Comparison of ENCODE assay signal across 10 cellular contexts in genomic region chr2:19359021-19359357, GRCh38. TPM values are rescaled to one million over a fixed set of nuclear protein-coding genes. Genes with fewer than 3 reads are reported as not detected.
A peak's percentile ranks its signal among the peaks of the same experiment; 100 is the strongest.
DNase-seq lines count a peak whose midpoint lies in the region; ATAC-seq and TF ChIP-seq lines count a peak whose summit lies in the region.
"Had no signal": no experiment of that assay in that cellular context is flagged by ENCODE, and none has a peak within 500 bp of the region (broad histone marks: within the 10 kb centered on the region; RNA-seq: fewer than 3 reads in every experiment).

No MANE protein-coding gene starts in this region.

- peak overlapping the region; percentile 54 for H2AFZ ChIP-seq in parathyroid adenoma

- WGBS in gastroesophageal sphincter (ENCODE audit: low coverage in 1 of 2), 2 donors: no CpG with 5 or more reads among the region's 14 CpGs

- no peaks in the 10 kb centered on the region for H3K79me2 ChIP-seq in parathyroid adenoma

- H3K9me3 ChIP-seq in Peyer's patch: no peaks in the 10 kb centered on the region
- no peaks in the 10 kb centered on the region for H3K9me3 ChIP-seq in gastroesophageal sphincter
- H3K9me3 ChIP-seq in parathyroid adenoma (ENCODE audit: control insufficient read depth, low read length): no peaks in the 10 kb centered on the region

- H3K36me3 ChIP-seq in BJ (ENCODE audit: control insufficient read depth, insufficient read depth, low read length) (no peaks in the 10 kb centered on the region; the same call in 1 of the 2 replicates), Peyer's patch (no peaks in the 10 kb centered on the region), gastroesophageal sphincter (no peaks in the 10 kb centered on the region), parathyroid adenoma (ENCODE audit: control insufficient read depth, insufficient read depth, low read length) (no peaks in the 10 kb centered on the region)

- TF ChIP-seq POLR2A in Peyer's patch (IDR thresholded peaks at IDR 0.05): no peak
- no peak for TF ChIP-seq POLR2A in gastroesophageal sphincter (IDR thresholded peaks at IDR 0.05)

- H3K27me3 ChIP-seq in BJ (ENCODE audit: control insufficient read depth, insufficient read depth, low read length): no peaks in the 10 kb centered on the region
- peaks cover 3 to 19% of the 10 kb centered on the region in 2 donors for H3K27me3 ChIP-seq in Peyer's patch
- peaks cover 30% of the 10 kb centered on the region for H3K27me3 ChIP-seq in gastroesophageal sphincter
- peaks cover 6% of the 10 kb centered on the region for H3K27me3 ChIP-seq in parathyroid adenoma (ENCODE audit: control insufficient read depth, insufficient read depth, low read length)

- H3K4me2 ChIP-seq in parathyroid adenoma (ENCODE audit: low read length): peak overlapping the region; percentile 75

- H3K27ac ChIP-seq in Peyer's patch (peak overlapping the region in 3 of 4 donors; percentile 38 to 77 (median 48)), gastroesophageal sphincter (peak overlapping the region; percentile 89 to 97 (median 92)), parathyroid adenoma (no peak overlapping the region)

- peaks cover 0 to 28% (median 13%) of the 10 kb centered on the region in 4 donors for H3K4me1 ChIP-seq in Peyer's patch
- peaks cover 0 to 85% (median 13%) of the 10 kb centered on the region in 3 donors for H3K4me1 ChIP-seq in gastroesophageal sphincter
- H3K4me1 ChIP-seq in parathyroid adenoma: no peaks in the 10 kb centered on the region

- TF ChIP-seq CTCF in BJ (IDR thresholded peaks at IDR 0.05; ENCODE audit: insufficient read depth, low read depth, low read length) (no peak), Peyer's patch (IDR thresholded peaks at IDR 0.05) (no peak), gastroesophageal sphincter (IDR thresholded peaks at IDR 0.05) (no peak), parathyroid adenoma (IDR thresholded peaks at IDR 0.05) (no peak)

- H3K4me3 ChIP-seq in BJ (ENCODE audit: low read depth, low read length) (peak overlapping the region; percentile 68), Peyer's patch (peak overlapping the region in 2 of 4 donors; percentile 48 to 63), gastroesophageal sphincter (peak overlapping the region; percentile 81 to 92), parathyroid adenoma (ENCODE audit: low read depth, low read length) (no peak overlapping the region)

- TF ChIP-seq EP300 in gastroesophageal sphincter (IDR thresholded peaks at IDR 0.05): no peak

- CTCF ChIA-PET in BJ (lab: Yijun Ruan, JAX): interaction anchor here (1.0 to 5.4 kb wide), 7 partner anchors 10 to 839 kb away, joined by 3 to 30 read pairs (median 4); no protein-coding TSS in a partner anchor

- ATAC-seq in gastroesophageal sphincter (no peak), HG03039 (IDR thresholded peaks at IDR 0.05; ENCODE audit: unreplicated experiment) (no peak), HG02870 (IDR thresholded peaks at IDR 0.05; ENCODE audit: unreplicated experiment) (no peak), HG02852 (IDR thresholded peaks at IDR 0.05; ENCODE audit: unreplicated experiment) (no peak)

- DNase-seq in BJ (ENCODE audit: low read depth) (no peak), Peyer's patch (no peak), DMS 273 treated with DMSO at 0.1 percent for 48 hours (lab: John Stamatoyannopoulos, UW) (no peak)
- DNase-seq: T-cell had no signal

- POLR2A ChIA-PET in BJ (lab: Charles Lee): no interaction called here

- no peak overlapping the region for H3K9ac ChIP-seq in parathyroid adenoma

RNA-seq across cellular contexts. Expression of gene OSR1, which starts 0.6 kb away (rescaled TPM):
- 4.3 and 6.7 TPM in 2 replicates for polyA plus RNA-seq in BJ (2011; rRNA removed)
- polyA minus RNA-seq in BJ (2011; rRNA and poly(A)+ RNA removed): 2.6 TPM in 2 replicates
- total RNA-seq in Peyer's patch: 10 to 100 TPM in 1 of 4 donors, 1 to 10 TPM in 3; 3.9 to 14.9 (median 7.0) TPM
- total RNA-seq in gastroesophageal sphincter: 10 to 100 TPM; 30.7 to 75.0 (median 50.7) TPM
- total RNA-seq: activated T-helper 2 cell treated with anti-CD3 and anti-CD28 coated beads, Interferon-gamma antibody, Interleukin-2, Interleukin-4, amounts not matched to agents 10 μg/mL and 5 μg/mL and 100 μg/mL, durations not matched to agents 14 hours and 24 hours and 36 hours; T-cell had no signal
